Comparison of ENCODE assay signal across 13 cellular contexts in genomic region chr17:14351493-14351892, GRCh38. TPM values are rescaled to one million over a fixed set of nuclear protein-coding genes. Genes with fewer than 3 reads are reported as not detected.
DNase-seq lines count a peak whose midpoint lies in the region; ATAC-seq and TF ChIP-seq lines count a peak whose summit lies in the region.
"Had no signal": no experiment of that assay in that cellular context is flagged by ENCODE, and none has a peak within 500 bp of the region (broad histone marks: within the 10 kb centered on the region; RNA-seq: fewer than 3 reads in every experiment).

No MANE protein-coding gene starts in this region.

- DNase-seq in AML-193 (lab: John Stamatoyannopoulos, UW) (peak; percentile 9 to 37), SKM-1 treated with dmso at 0.1 percent for 144 hours (lab: John Stamatoyannopoulos, UW; ENCODE audit: unreplicated experiment) (peak; percentile 32), HFFc6 (no peak), head of caudate nucleus (no peak)
- no peak for DNase-seq in CD4-positive, alpha-beta memory T cell
- DNase-seq in stimulated activated CD4-positive, alpha-beta T cell treated with anti-CD3 and anti-CD28 coated beads, Interleukin-4, amount 100 ng/mL, for 24 hours: no peak
- DNase-seq: HCEC 1CT, transverse colon had no signal

- no peak overlapping the region for H3K27ac ChIP-seq in CD4-positive, alpha-beta memory T cell (ENCODE audit: low read depth, low read length)
- H3K27ac ChIP-seq: C4-2B, skin epidermis had no signal

- peaks cover 24% of the 10 kb centered on the region for H3K36me3 ChIP-seq in CD4-positive, alpha-beta memory T cell (ENCODE audit: insufficient read depth, low read length)
- H3K36me3 ChIP-seq: transverse colon had no signal

- H3K27me3 ChIP-seq in CD4-positive, alpha-beta memory T cell (ENCODE audit: insufficient read depth, low read length): no peaks in the 10 kb centered on the region
- H3K27me3 ChIP-seq: transverse colon had no signal

- H3K4me3 ChIP-seq in CD4-positive, alpha-beta memory T cell (ENCODE audit: low read length in 2 of 2): no peak overlapping the region
- H3K4me3 ChIP-seq: skin epidermis, transverse colon had no signal

- TF ChIP-seq CTCF in HFFc6 (IDR thresholded peaks at IDR 0.05): no peak

- CTCF ChIA-PET in CD4-positive, alpha-beta memory T cell (lab: Charles Lee; ENCODE audit: partially characterized antibody): interaction anchor here (0.5 to 0.6 kb wide), 2 partner anchors 296 to 306 kb away, joined by 3 read pairs; no protein-coding TSS in a partner anchor

- ATAC-seq in GM19023 (IDR thresholded peaks at IDR 0.05; ENCODE audit: unreplicated experiment) (peak; percentile 82), HG03045 (IDR thresholded peaks at IDR 0.05; ENCODE audit: unreplicated experiment) (peak; percentile 83)
- ATAC-seq: WTC11 had no signal

- H3K4me3 Mint-ChIP-seq in CD4-positive, alpha-beta memory T cell: no peak overlapping the region
- H3K4me3 Mint-ChIP-seq in HFFc6: no peak overlapping the region
- H3K4me3 Mint-ChIP-seq: WTC11 had no signal

- H3K9me3 Mint-ChIP-seq in CD4-positive, alpha-beta memory T cell: peaks cover 0 to 1% (median 0%) of the 10 kb centered on the region in 8 donors
- no peaks in the 10 kb centered on the region for H3K9me3 Mint-ChIP-seq in HFFc6
- H3K9me3 Mint-ChIP-seq: WTC11 had no signal

- peaks cover 28 to 38% of the 10 kb centered on the region in 2 donors for H3K36me3 Mint-ChIP-seq in CD4-positive, alpha-beta memory T cell
- peaks cover 10% of the 10 kb centered on the region for H3K36me3 Mint-ChIP-seq in HFFc6 (ENCODE audit: low read depth)

- H3K4me1 Mint-ChIP-seq in CD4-positive, alpha-beta memory T cell: peaks cover 4 to 29% (median 16%) of the 10 kb centered on the region in 4 donors
- H3K4me1 Mint-ChIP-seq in HFFc6 (ENCODE audit: low read depth): no peaks in the 10 kb centered on the region

- H3K4me1 ChIP-seq in CD4-positive, alpha-beta memory T cell (ENCODE audit: insufficient read depth, low read length): no peaks in the 10 kb centered on the region
- H3K4me1 ChIP-seq: transverse colon had no signal

- POLR2A ChIA-PET in CD4-positive, alpha-beta memory T cell (lab: Charles Lee; ENCODE audit: partially characterized antibody): interaction anchor here (1.0 kb wide), 1 partner anchor 77 kb away, joined by 3 read pairs; no protein-coding TSS in a partner anchor

- H3K27me3 Mint-ChIP-seq in CD4-positive, alpha-beta memory T cell: no peaks in the 10 kb centered on the region
- no peaks in the 10 kb centered on the region; the same call in 1 of the 2 replicates for H3K27me3 Mint-ChIP-seq in HFFc6 (ENCODE audit: insufficient read depth)

- no peaks in the 10 kb centered on the region for H3K9me3 ChIP-seq in CD4-positive, alpha-beta memory T cell (ENCODE audit: control insufficient read depth in 1 of 2, low read length in 2 of 2)
- H3K9me3 ChIP-seq: transverse colon had no signal

- intact Hi-C loops in CD4-positive, alpha-beta memory T cell (cut with micrococcal nuclease): no loop called here
- intact Hi-C loops in head of caudate nucleus (cut with DNase I): no loop called here

- H3K27ac Mint-ChIP-seq in CD4-positive, alpha-beta memory T cell: peak overlapping the region in 1 of 7 donors; percentile 46
- no peak overlapping the region for H3K27ac Mint-ChIP-seq in HFFc6

RNA-seq across cellular contexts. Expression of gene HS3ST3B1, which starts 50.6 kb away (rescaled TPM):
- 10 to 100 TPM; 38.8 to 40.5 TPM for total RNA-seq in CD4-positive, alpha-beta memory T cell
- polyA plus RNA-seq in CD4-positive, alpha-beta memory T cell: 10 to 100 TPM in 1 of 2 donors, 1 to 10 TPM in 1; 6.0 to 12.4 TPM
- total RNA-seq in HFFc6 (2021; fragmentation: NEBNext Ultra II Directional; extraction: Animal tissue kit (Norgen Biotek cat#: 25700)): 10 to 100 TPM; 18.3 to 24.6 (median 22.3) TPM

Comparison
In these comparisons a context has a peak if more than half of its experiments do, and no peak if none do; other contexts are left out.
1. DNase-seq: peak in AML-193 (2 of 2) and SKM-1 treated with dmso at 0.1 percent for 144 hours (single experiment); none in CD4-positive, alpha-beta memory T cell (0 of 5), HFFc6 (single experiment), stimulated activated CD4-positive, alpha-beta T cell treated with anti-CD3 and anti-CD28 coated beads, Interleukin-4, amount 100 ng/mL, for 24 hours (single experiment) and head of caudate nucleus (0 of 42).